ENCODE assay signal across 14 cellular contexts in genomic region chr1:234874291-234875288, GRCh38.
DNase-seq lines count a peak whose midpoint lies in the region; ATAC-seq, FAIRE-seq and TF ChIP-seq lines count a peak whose summit lies in the region.
"Had no signal": no experiment of that assay in that cellular context is flagged by ENCODE, and none has a peak within 500 bp of the region (broad histone marks: within the 10 kb centered on the region; RNA-seq: fewer than 3 reads in every experiment).

No MANE protein-coding gene starts in this region.

- no peaks in the 10 kb centered on the region for H4K20me1 ChIP-seq in K562 (replicated peaks; ENCODE audit: control insufficient read depth, insufficient read depth, low read length)

- no peak for TF ChIP-seq CTCF in C4-2B (conservative IDR thresholded peaks at IDR 0.05)
- TF ChIP-seq CTCF in K562 (IDR thresholded peaks at IDR 0.05 in 2 of 3, conservative IDR thresholded peaks at IDR 0.05 in 1 of 3; ENCODE audit: insufficient read depth in 2 of 3, low read depth in 1 of 3, low read length in 3 of 3): no peak
- TF ChIP-seq CTCF in nephron (IDR thresholded peaks at IDR 0.05; ENCODE audit: unreplicated experiment in 3 of 3): no peak

- peak; percentile 92 for FAIRE-seq in K562 (lab: Jason Lieb, UNC)
- FAIRE-seq in H54 (lab: Jason Lieb, UNC): no peak

- H3K27ac ChIP-seq in C4-2B (peak overlapping the region; percentile 89), K562 (ENCODE audit: extremely low read depth, low read depth, low read length) (peak overlapping the region; percentile 87)

- H3K27me3 Mint-ChIP-seq in nephron (ENCODE audit: low read depth): peaks cover 7% of the 10 kb centered on the region
- no peaks in the 10 kb centered on the region for H3K27me3 Mint-ChIP-seq in activated CD8-positive, alpha-beta memory T cell treated with anti-CD3 and anti-CD28 coated beads, Interleukin-2, amount 10 ng/mL, durations not matched to agents 7 days and 5 days
- H3K27me3 Mint-ChIP-seq: progenitor cell of endocrine pancreas; stimulated activated naive B cell treated with anti-CD40 and anti-IgM and Interleukin-4, amounts not matched to agents 10 μg/mL and 1 μg/mL and 100 μg/mL, for 72 hours had no signal

- H3K4me3 Mint-ChIP-seq in nephron: no peak overlapping the region
- H3K4me3 Mint-ChIP-seq in activated CD8-positive, alpha-beta memory T cell treated with anti-CD3 and anti-CD28 coated beads, Interleukin-2, amount 10 ng/mL, durations not matched to agents 7 days and 5 days: no peak overlapping the region
- H3K4me3 Mint-ChIP-seq: stimulated activated naive B cell treated with anti-CD40 and anti-IgM and Interleukin-4, amounts not matched to agents 10 μg/mL and 1 μg/mL and 100 μg/mL, for 72 hours had no signal

- no peaks in the 10 kb centered on the region for H3K79me2 ChIP-seq in K562 (ENCODE audit: control insufficient read depth, insufficient read depth, low read length)

- H3K9me1 ChIP-seq in K562 (ENCODE audit: control insufficient read depth, insufficient read depth, low read length): no peaks in the 10 kb centered on the region

- no peaks in the 10 kb centered on the region for H3K27me3 ChIP-seq in K562 (ENCODE audit: control insufficient read depth in 2 of 2, insufficient read depth in 2 of 2, low read length in 2 of 2)
- H3K27me3 ChIP-seq: breast epithelium had no signal

- POLR2A ChIA-PET in K562 (lab: Yijun Ruan, JAX): interaction anchor here (0.5 to 2.1 kb wide), 11 partner anchors 8 to 1239 kb away, joined by 3 to 9 read pairs (median 3); no protein-coding TSS in a partner anchor

- ATAC-seq in K562 (peak; percentile 73), GM21529 (IDR thresholded peaks at IDR 0.05; ENCODE audit: unreplicated experiment) (no peak)
- no peak for ATAC-seq in activated CD8-positive, alpha-beta memory T cell treated with anti-CD3 and anti-CD28 coated beads, Interleukin-2, amount 10 ng/mL, durations not matched to agents 7 days and 5 days
- ATAC-seq: SK-N-SH treated with all-trans-retinoic acid at 6 μM for 48 hours; stimulated activated naive B cell treated with anti-CD40 and anti-IgM and Interleukin-4, amounts not matched to agents 10 μg/mL and 1 μg/mL and 100 μg/mL, for 72 hours had no signal

- no peaks in the 10 kb centered on the region for H3K9me3 ChIP-seq in K562 (replicated peaks; ENCODE audit: control insufficient read depth, insufficient read depth, low read depth, low read length)
- H3K9me3 ChIP-seq: breast epithelium had no signal

- H3K4me3 ChIP-seq in K562: no peak overlapping the region
- H3K4me3 ChIP-seq: breast epithelium had no signal

- no peaks in the 10 kb centered on the region for H3K36me3 Mint-ChIP-seq in nephron (ENCODE audit: low read depth)
- H3K36me3 Mint-ChIP-seq in activated CD8-positive, alpha-beta memory T cell treated with anti-CD3 and anti-CD28 coated beads, Interleukin-2, amount 10 ng/mL, durations not matched to agents 7 days and 5 days: no peaks in the 10 kb centered on the region
- H3K36me3 Mint-ChIP-seq: stimulated activated naive B cell treated with anti-CD40 and anti-IgM and Interleukin-4, amounts not matched to agents 10 μg/mL and 1 μg/mL and 100 μg/mL, for 72 hours had no signal

- no peaks in the 10 kb centered on the region for H3K9me3 Mint-ChIP-seq in nephron
- H3K9me3 Mint-ChIP-seq in activated CD8-positive, alpha-beta memory T cell treated with anti-CD3 and anti-CD28 coated beads, Interleukin-2, amount 10 ng/mL, durations not matched to agents 7 days and 5 days (ENCODE audit: low read depth): no peaks in the 10 kb centered on the region
- H3K9me3 Mint-ChIP-seq: stimulated activated naive B cell treated with anti-CD40 and anti-IgM and Interleukin-4, amounts not matched to agents 10 μg/mL and 1 μg/mL and 100 μg/mL, for 72 hours had no signal

- peak; percentile 43 for DNase-seq in HuH-7.5 (ENCODE audit: low spot score)
- peak; percentile 73 to 89 (median 74) for DNase-seq in K562 (ENCODE audit: extremely low read depth in 1 of 4, low spot score in 3 of 4)
- DNase-seq in activated CD8-positive, alpha-beta memory T cell treated with anti-CD3 and anti-CD28 coated beads, Interleukin-2, amount 10 ng/mL, durations not matched to agents 7 days and 5 days: no peak
- DNase-seq in H54 (ENCODE audit: insufficient read length, low spot score): no peak
- DNase-seq in NCI-H446 (lab: John Stamatoyannopoulos, UW): no peak
- DNase-seq: activated CD4-positive, alpha-beta T cell treated with anti-CD3 and anti-CD28 coated beads for 4 hours; NCI-H2029 treated with DMSO at 0.1 percent for 48 hours; stimulated activated naive B cell treated with anti-CD40 and anti-IgM and Interleukin-4, amounts not matched to agents 10 μg/mL and 1 μg/mL and 100 μg/mL, for 72 hours had no signal

- in situ Hi-C loops in K562 (cut with MboI): loop anchor here (5.0 to 10.0 kb wide), 2 partner anchors 262 to 380 kb away; partner anchors contain the start of gene IRF2BP2

- TSS peak; percentile 64 for BruUV-seq in K562 (replicated peaks; lab: Mats Ljungman, UMichigan)

- peak; percentile 27 to 29; a peak in 2 of 4 replicates for TF ChIP-seq RAD21 in K562 (CRISPR knock-in tag; conservative IDR thresholded peaks at IDR 0.05 in 1 of 2, IDR thresholded peaks at IDR 0.05 in 1 of 2)

- WGBS in K562 (ENCODE audit: insufficient coverage, low coverage, missing lambda C conversion rate): 24% methylated on average over 20 of the region's 20 CpGs

- H3K4me1 Mint-ChIP-seq in nephron: peaks cover 36% of the 10 kb centered on the region
- peaks cover 23% of the 10 kb centered on the region for H3K4me1 Mint-ChIP-seq in activated CD8-positive, alpha-beta memory T cell treated with anti-CD3 and anti-CD28 coated beads, Interleukin-2, amount 10 ng/mL, durations not matched to agents 7 days and 5 days

- peak overlapping the region; percentile 61; a peak in 3 of 4 replicates for H3K9ac ChIP-seq in K562 (ENCODE audit: insufficient read depth in 1 of 2, low read depth in 2 of 2, low read length in 2 of 2)

- TF ChIP-seq POLR2A in K562 (conservative IDR thresholded peaks at IDR 0.05): no peak
- TF ChIP-seq POLR2A in H54 (IDR thresholded peaks at IDR 0.05; ENCODE audit: low read depth, low read length): no peak

- CTCF ChIA-PET in K562 (lab: Yijun Ruan, JAX; ENCODE audit: low intra/inter-chr PET ratio): no interaction called here
- CTCF ChIA-PET in activated CD8-positive, alpha-beta memory T cell treated with anti-CD3 and anti-CD28 coated beads, Interleukin-2, amount 10 ng/mL, durations not matched to agents 7 days and 5 days (lab: Charles Lee): interaction anchor here (0.7 kb wide), 1 partner anchor 46 kb away, joined by 3 read pairs; no protein-coding TSS in a partner anchor

- intact Hi-C loops in K562 (cut with micrococcal nuclease): loop anchor here (5.0 kb wide), 1 partner anchor 122 kb away; no protein-coding TSS in a partner anchor

- peak overlapping the region in 2 of 3 experiments; percentile 6 to 69 for H3K27ac Mint-ChIP-seq in nephron
- no peak overlapping the region for H3K27ac Mint-ChIP-seq in activated CD8-positive, alpha-beta memory T cell treated with anti-CD3 and anti-CD28 coated beads, Interleukin-2, amount 10 ng/mL, durations not matched to agents 7 days and 5 days

- peak overlapping the region; percentile 50 for H3K4me2 ChIP-seq in K562 (ENCODE audit: insufficient read depth, low read length)

- peak; percentile 83 for TF ChIP-seq EP300 in K562 (IDR thresholded peaks at IDR 0.05; ENCODE audit: low read length)

- peak overlapping the region; percentile 87 for H2AFZ ChIP-seq in K562 (ENCODE audit: low read depth, low read length)

- H3K4me1 ChIP-seq in K562 (replicated peaks in 1 of 2; ENCODE audit: control insufficient read depth in 2 of 2, insufficient read depth in 2 of 2, low read length in 2 of 2): peaks cover 65 to 86% of the 10 kb centered on the region in 2 experiments
- H3K4me1 ChIP-seq: breast epithelium had no signal

- H3K36me3 ChIP-seq in K562 (ENCODE audit: control insufficient read depth, insufficient read depth, low read length): no peaks in the 10 kb centered on the region
- H3K36me3 ChIP-seq: breast epithelium had no signal

TF ChIP-seq in K562, 482 proteins besides CTCF, POLR2A, EP300 and RAD21 (continues in another document):
- TF ChIP-seq JUND (IDR thresholded peaks at IDR 0.05; ENCODE audit: borderline replicate concordance, low read depth, low read length) (peak; percentile 77), JUND (tag; IDR thresholded peaks at IDR 0.05; ENCODE audit: borderline replicate concordance, low read depth, low read length) (peak; percentile 91; the same call in 2 of the 3 replicates), ARID3A (IDR thresholded peaks at IDR 0.05; ENCODE audit: borderline replicate concordance, low read depth, low read length) (peak; percentile 74; the same call in 1 of the 2 replicates), TARDBP (IDR thresholded peaks at IDR 0.05) (no peak), ARNT (IDR thresholded peaks at IDR 0.05) (peak; percentile 68 to 90), MLX (CRISPR knock-in tag; conservative IDR thresholded peaks at IDR 0.05) (no peak), POLR2H (tag; IDR thresholded peaks at IDR 0.05; ENCODE audit: low read depth) (peak; percentile 57; the same call in 1 of the 2 replicates), MAFG (tag; conservative IDR thresholded peaks at IDR 0.05) (peak; percentile 98), ZNF354B (CRISPR knock-in tag; IDR thresholded peaks at IDR 0.05) (0 out of 2 replicates have a peak, but pooled peaks have one; percentile 55)

Comparison
In these comparisons a context has a peak if more than half of its experiments do, and no peak if none do; other contexts are left out.
1. DNase-seq: peak in HuH-7.5 (single experiment) and K562 (4 of 4); none in activated CD8-positive, alpha-beta memory T cell treated with anti-CD3 and anti-CD28 coated beads, Interleukin-2, amount 10 ng/mL, durations not matched to agents 7 days and 5 days (single experiment), H54 (single experiment) and NCI-H446 (0 of 2).